8 cellular contexts compared by ENCODE assay signal in genomic region chr19:16771618-16772017, GRCh38. TPM values are rescaled to one million over a fixed set of nuclear protein-coding genes. Genes with fewer than 3 reads are reported as not detected.
DNase-seq lines count a peak whose midpoint lies in the region; ATAC-seq and TF ChIP-seq lines count a peak whose summit lies in the region.

No MANE protein-coding gene starts in this region.

- intact Hi-C loops in A673 (cut with micrococcal nuclease; ENCODE audit: unreplicated experiment) = loop anchor here (1.0 to 10.0 kb wide), 3 partner anchors 198 to 613 kb away; partner anchors contain the start of gene ANKLE1

- H3K27me3 Mint-ChIP-seq in GM23338 (ENCODE audit: insufficient read depth, low read depth, poor library complexity) = peaks cover 10% of the 10 kb centered on the region
- H3K27me3 Mint-ChIP-seq in central memory CD8-positive, alpha-beta T cell = peaks cover 37% of the 10 kb centered on the region

- no peak overlapping the region for H3K4me2 ChIP-seq in GM23338

- no peaks in the 10 kb centered on the region for H4K20me1 ChIP-seq in GM23338 (replicated peaks; ENCODE audit: insufficient read depth)

- H3K27me3 ChIP-seq in A673 (replicated peaks; ENCODE audit: insufficient read depth, low read depth, low read length, poor library complexity) (no peaks in the 10 kb centered on the region), GM23338 (ENCODE audit: insufficient read depth) (no peaks in the 10 kb centered on the region)

- H3K36me3 ChIP-seq in A673 (ENCODE audit: insufficient read depth, low read length, poor library complexity, severe bottlenecking) (no peaks in the 10 kb centered on the region), GM23338 (ENCODE audit: insufficient read depth) (no peaks in the 10 kb centered on the region)

- no TSS peak for BruUV-seq in A673 (replicated peaks; lab: Mats Ljungman, UMichigan)

- ATAC-seq in GM23338 = peak; percentile 97
- ATAC-seq in central memory CD8-positive, alpha-beta T cell (replicated peaks; ENCODE audit: extremely low read depth, poor library complexity, severe bottlenecking) = peak; percentile 64

- peaks cover 12% of the 10 kb centered on the region for H3K9me3 Mint-ChIP-seq in GM23338
- no peaks in the 10 kb centered on the region for H3K9me3 Mint-ChIP-seq in central memory CD8-positive, alpha-beta T cell

- peak; percentile 84 for TF ChIP-seq CTCF in A673 (conservative IDR thresholded peaks at IDR 0.05; ENCODE audit: low read depth, low read length)
- TF ChIP-seq CTCF in GM23338 (conservative IDR thresholded peaks at IDR 0.05; ENCODE audit: low read depth in 2 of 2) = peak; percentile 88 to 95

- H3K4me3 Mint-ChIP-seq in GM23338 = no peak overlapping the region
- no peak overlapping the region for H3K4me3 Mint-ChIP-seq in central memory CD8-positive, alpha-beta T cell

- H3K9me3 ChIP-seq in A673 (ENCODE audit: low read depth, low read length, poor library complexity, severe bottlenecking) = no peaks in the 10 kb centered on the region

- H3F3A ChIP-seq in GM23338 (replicated peaks; ENCODE audit: low read depth) = no peaks in the 10 kb centered on the region

- H3K36me3 Mint-ChIP-seq in GM23338 (ENCODE audit: low read depth) = no peaks in the 10 kb centered on the region; the same call in 2 of the 3 replicates
- H3K36me3 Mint-ChIP-seq in central memory CD8-positive, alpha-beta T cell (ENCODE audit: insufficient read depth) = no peaks in the 10 kb centered on the region

- H3K4me3 ChIP-seq in A673 (ENCODE audit: low read depth, low read length, poor library complexity, severe bottlenecking) = no peak overlapping the region
- no peak overlapping the region for H3K4me3 ChIP-seq in GM23338

- H3K4me1 Mint-ChIP-seq in GM23338 = no peaks in the 10 kb centered on the region
- H3K4me1 Mint-ChIP-seq in central memory CD8-positive, alpha-beta T cell = no peaks in the 10 kb centered on the region

- H2AFZ ChIP-seq in GM23338 = peak overlapping the region; percentile 90

- DNase-seq in A673 (ENCODE audit: low spot score) (peak; percentile 90), GM23338 (ENCODE audit: low spot score) (peak; percentile 96), NCI-H446 (lab: John Stamatoyannopoulos, UW) (peak; percentile 77 to 90), kidney glomerular epithelial cell (lab: John Stamatoyannopoulos, UW) (peak; percentile 24), cortex of kidney (lab: John Stamatoyannopoulos, UW) (no peak)
- peak; percentile 72 for DNase-seq in activated CD4-positive, CD25-positive, alpha-beta regulatory T cell treated with anti-CD3 and anti-CD28 coated beads, Interleukin-2, amount 50 U/mL, for 72 hours
- peak; percentile 60 to 67 for DNase-seq in central memory CD8-positive, alpha-beta T cell (ENCODE audit: low spot score in 2 of 2)
- DNase-seq in stimulated activated CD4-positive, alpha-beta T cell treated with anti-CD3 and anti-CD28 coated beads, Interleukin-2, amount 100 ng/mL, for 24 hours = peak; percentile 81 to 83

- H3K9me2 ChIP-seq in GM23338 (ENCODE audit: insufficient read depth) = peaks cover 7% of the 10 kb centered on the region; the same call in 1 of the 2 replicates

- H3K4me1 ChIP-seq in A673 (ENCODE audit: insufficient read depth, low read length, poor library complexity, severe bottlenecking) (no peaks in the 10 kb centered on the region), GM23338 (ENCODE audit: insufficient read depth) (no peaks in the 10 kb centered on the region)

- H3K79me2 ChIP-seq in GM23338 (replicated peaks; ENCODE audit: insufficient read depth) = no peaks in the 10 kb centered on the region

- POLR2A ChIA-PET in A673 (lab: Charles Lee; ENCODE audit: low non-redundant PET) = no interaction called here

- H3K27ac ChIP-seq in A673 (ENCODE audit: low read depth, low read length, poor library complexity, severe bottlenecking) (no peak overlapping the region), GM23338 (ENCODE audit: low read depth) (no peak overlapping the region)

- CTCF ChIA-PET in A673 (lab: Charles Lee) = interaction anchor here (0.7 kb wide), 3 partner anchors 14 to 614 kb away, joined by 4 to 9 read pairs (median 7); no protein-coding TSS in a partner anchor

- H3K27ac Mint-ChIP-seq in GM23338 = no peak overlapping the region
- H3K27ac Mint-ChIP-seq in central memory CD8-positive, alpha-beta T cell (ENCODE audit: low read depth) = no peak overlapping the region

TF ChIP-seq in GM23338, 12 proteins besides CTCF, POLR2A, EP300 and RAD21 (continues in another document):
- TF ChIP-seq STAT1 (IDR thresholded peaks at IDR 0.05; ENCODE audit: unreplicated experiment) (no peak), ZNF331 (CRISPR knock-in tag; IDR thresholded peaks at IDR 0.05; ENCODE audit: low read depth) (no peak), CREB1 (CRISPR knock-in tag; IDR thresholded peaks at IDR 0.05; ENCODE audit: low read depth) (no peak), EZH2 (IDR thresholded peaks at IDR 0.05; ENCODE audit: low read depth, unreplicated experiment) (no peak), ZNF114 (CRISPR knock-in tag; IDR thresholded peaks at IDR 0.05) (no peak), EZH2phosphoT487 (IDR thresholded peaks at IDR 0.05; ENCODE audit: unreplicated experiment) (no peak), POLR2AphosphoS5 (IDR thresholded peaks at IDR 0.05; ENCODE audit: low read depth) (no peak), NANOG (IDR thresholded peaks at IDR 0.05; ENCODE audit: borderline replicate concordance) (no peak), JUNB (IDR thresholded peaks at IDR 0.05; ENCODE audit: unreplicated experiment) (no peak), REST (IDR thresholded peaks at IDR 0.05; ENCODE audit: unreplicated experiment) (no peak)
- TF ChIP-seq, protein P1, sequence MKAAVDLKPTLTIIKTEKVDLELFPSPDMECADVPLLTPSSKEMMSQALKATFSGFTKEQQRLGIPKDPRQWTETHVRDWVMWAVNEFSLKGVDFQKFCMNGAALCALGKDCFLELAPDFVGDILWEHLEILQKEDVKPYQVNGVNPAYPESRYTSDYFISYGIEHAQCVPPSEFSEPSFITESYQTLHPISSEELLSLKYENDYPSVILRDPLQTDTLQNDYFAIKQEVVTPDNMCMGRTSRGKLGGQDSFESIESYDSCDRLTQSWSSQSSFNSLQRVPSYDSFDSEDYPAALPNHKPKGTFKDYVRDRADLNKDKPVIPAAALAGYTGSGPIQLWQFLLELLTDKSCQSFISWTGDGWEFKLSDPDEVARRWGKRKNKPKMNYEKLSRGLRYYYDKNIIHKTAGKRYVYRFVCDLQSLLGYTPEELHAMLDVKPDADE (IDR thresholded peaks at IDR 0.05) = no peak

RNA-seq across cellular contexts. Expression of gene NWD1, which starts 52.0 kb away (rescaled TPM):
- total RNA-seq in A673 (2021) = 1.7 and 1.8 TPM in 2 replicates
- total RNA-seq in GM23338 (2014; rRNA removed; shearing (Covaris generic)) = 0.03 TPM in 1 of 2 replicates, not detected in the other
- polyA plus RNA-seq in GM23338 (2016; fragmentation: Nextera tagmentation; extraction: Ambion mirVana) = 0.06 TPM in 1 of 2 replicates, not detected in the other

RNA-seq across cellular contexts. Expression of gene SIN3B, which starts 57.6 kb away (rescaled TPM):
- 76.7 and 80.0 TPM in 2 replicates for total RNA-seq in A673 (2021)
- total RNA-seq in GM23338 (2014; rRNA removed; shearing (Covaris generic)) = 68.6 and 80.0 TPM in 2 replicates
- polyA plus RNA-seq in GM23338 (2016; fragmentation: Nextera tagmentation; extraction: Ambion mirVana) = 36.0 and 37.6 TPM in 2 replicates
